Comparison of ENCODE assay signal across 8 cellular contexts in genomic region chrX:154002215-154002719, GRCh38. TPM values are rescaled to one million over a fixed set of nuclear protein-coding genes. Genes with fewer than 3 reads are reported as not detected.
DNase-seq lines count a peak whose midpoint lies in the region; ATAC-seq and TF ChIP-seq lines count a peak whose summit lies in the region.

No MANE protein-coding gene starts in this region.

- peaks cover 11% of the 10 kb centered on the region for H3K4me1 Mint-ChIP-seq in activated naive CD4-positive, alpha-beta T cell treated with anti-CD3 and anti-CD28 coated beads for 36 hours (ENCODE audit: low read depth)
- H3K4me1 Mint-ChIP-seq in T-helper 17 cell (peaks cover 12% of the 10 kb centered on the region), nephron (peaks cover 11% of the 10 kb centered on the region)

- H3K4me3 Mint-ChIP-seq in activated naive CD4-positive, alpha-beta T cell treated with anti-CD3 and anti-CD28 coated beads for 36 hours = peak overlapping the region; percentile 56
- H3K4me3 Mint-ChIP-seq in T-helper 17 cell (peak overlapping the region; percentile 85), nephron (no peak overlapping the region)

- DNase-seq in activated naive CD4-positive, alpha-beta T cell treated with anti-CD3 and anti-CD28 coated beads for 36 hours = peak; percentile 64
- no peak for DNase-seq in activated naive CD4-positive, alpha-beta T cell treated with anti-CD3 and anti-CD28 coated beads, Interleukin-2, amount 50 U/mL, for 16 hours
- DNase-seq in LHCN-M2 (ENCODE audit: low read depth) (peak; percentile 87), T-helper 17 cell (no peak), epithelial cell of proximal tubule (ENCODE audit: low read depth) (peak; percentile 36), cerebellar cortex (ENCODE audit: low spot score) (no peak), posterior vena cava (ENCODE audit: low spot score) (no peak)

- peaks cover 14% of the 10 kb centered on the region for H3K36me3 Mint-ChIP-seq in activated naive CD4-positive, alpha-beta T cell treated with anti-CD3 and anti-CD28 coated beads for 36 hours (ENCODE audit: low read depth)
- H3K36me3 Mint-ChIP-seq in T-helper 17 cell (ENCODE audit: low read depth) (no peaks in the 10 kb centered on the region), nephron (ENCODE audit: low read depth) (peaks cover 5% of the 10 kb centered on the region)

- no peaks in the 10 kb centered on the region for H3K9me3 ChIP-seq in T-helper 17 cell (ENCODE audit: control insufficient read depth, low read length, poor library complexity, severe bottlenecking)

- no peak for TF ChIP-seq CTCF in epithelial cell of proximal tubule (conservative IDR thresholded peaks at IDR 0.05; ENCODE audit: low read depth, low read length)
- no peak for TF ChIP-seq CTCF in nephron (IDR thresholded peaks at IDR 0.05; ENCODE audit: unreplicated experiment in 3 of 3)

- CTCF ChIA-PET in activated naive CD4-positive, alpha-beta T cell treated with anti-CD3 and anti-CD28 coated beads for 36 hours (lab: Charles Lee) = interaction anchor here (1.5 kb wide), 1 partner anchor 12 kb away, joined by 6 read pairs; no protein-coding TSS in a partner anchor

- ATAC-seq in T-helper 17 cell = peak; percentile 84

- no peaks in the 10 kb centered on the region for H3K9me3 Mint-ChIP-seq in activated naive CD4-positive, alpha-beta T cell treated with anti-CD3 and anti-CD28 coated beads for 36 hours
- peaks cover 14% of the 10 kb centered on the region for H3K9me3 Mint-ChIP-seq in nephron

- H3K4me3 ChIP-seq in epithelial cell of proximal tubule (ENCODE audit: low read depth, low read length) = no peak overlapping the region

- H3K27ac Mint-ChIP-seq in activated naive CD4-positive, alpha-beta T cell treated with anti-CD3 and anti-CD28 coated beads for 36 hours = peak overlapping the region; percentile 84
- peak overlapping the region; percentile 67 for H3K27ac Mint-ChIP-seq in T-helper 17 cell
- peak overlapping the region in 2 of 3 experiments; percentile 48 to 67 for H3K27ac Mint-ChIP-seq in nephron

- intact Hi-C loops in activated naive CD4-positive, alpha-beta T cell treated with anti-CD3 and anti-CD28 coated beads for 36 hours (cut with micrococcal nuclease) = no loop called here
- intact Hi-C loops in posterior vena cava (cut with DNase I) = no loop called here

- no peaks in the 10 kb centered on the region for H3K27me3 Mint-ChIP-seq in activated naive CD4-positive, alpha-beta T cell treated with anti-CD3 and anti-CD28 coated beads for 36 hours (ENCODE audit: low read depth)
- H3K27me3 Mint-ChIP-seq in T-helper 17 cell = no peaks in the 10 kb centered on the region
- H3K27me3 Mint-ChIP-seq in nephron (ENCODE audit: low read depth) = no peaks in the 10 kb centered on the region

RNA-seq across cellular contexts. Expression of gene IRAK1, which starts 17.4 kb away (rescaled TPM):
- total RNA-seq in activated naive CD4-positive, alpha-beta T cell treated with anti-CD3 and anti-CD28 coated beads for 36 hours = 10 to 100 TPM; 77.2 to 82.6 TPM
- total RNA-seq in LHCN-M2 (2014; rRNA removed) = 135 and 149 TPM in 2 replicates
- polyA plus RNA-seq in LHCN-M2 (2012) = 150 TPM
- 10 to 100 TPM; 75.3 to 92.5 TPM for total RNA-seq in T-helper 17 cell
- 131 and 219 TPM in 2 replicates for total RNA-seq in epithelial cell of proximal tubule
- 100 to 1,000 TPM in 1 of 2 donors, 10 to 100 TPM in 1; 88.2 to 114 TPM for total RNA-seq in posterior vena cava

RNA-seq across cellular contexts. Expression of gene TMEM187, which starts 29.7 kb away (rescaled TPM):
- 1 to 10 TPM; 6.2 to 6.7 TPM for total RNA-seq in activated naive CD4-positive, alpha-beta T cell treated with anti-CD3 and anti-CD28 coated beads for 36 hours
- total RNA-seq in LHCN-M2 (2014; rRNA removed) (8.9 and 9.0 TPM in 2 replicates), T-helper 17 cell (1 to 10 TPM; 2.4 to 3.0 TPM), epithelial cell of proximal tubule (2.3 and 4.3 TPM in 2 replicates), posterior vena cava (1 to 10 TPM; 6.9 to 9.3 TPM)
- 8.8 TPM for polyA plus RNA-seq in LHCN-M2 (2012)

RNA-seq across cellular contexts. Expression of gene HCFC1, which starts 30.6 kb away (rescaled TPM):
- total RNA-seq in activated naive CD4-positive, alpha-beta T cell treated with anti-CD3 and anti-CD28 coated beads for 36 hours = 10 to 100 TPM; 85.0 to 86.1 TPM
- total RNA-seq in LHCN-M2 (2014; rRNA removed) = 36.8 and 37.4 TPM in 2 replicates
- 20.8 TPM for polyA plus RNA-seq in LHCN-M2 (2012)
- total RNA-seq in T-helper 17 cell = 10 to 100 TPM; 65.7 to 65.8 TPM
- total RNA-seq in epithelial cell of proximal tubule = 59.7 and 61.9 TPM in 2 replicates
- total RNA-seq in posterior vena cava = 10 to 100 TPM; 36.9 to 44.6 TPM

RNA-seq across cellular contexts. Expression of gene RENBP, which starts 57.8 kb away (rescaled TPM):
- total RNA-seq in activated naive CD4-positive, alpha-beta T cell treated with anti-CD3 and anti-CD28 coated beads for 36 hours = 10 to 100 TPM; 11.3 to 13.1 TPM
- total RNA-seq in LHCN-M2 (2014; rRNA removed) (0.40 TPM in 1 of 2 replicates, not detected in the other), T-helper 17 cell (10 to 100 TPM in 1 of 2 donors, 1 to 10 TPM in 1; 8.8 to 11.5 TPM), epithelial cell of proximal tubule (0.92 and 1.5 TPM in 2 replicates), posterior vena cava (10 to 100 TPM; 11.4 to 17.6 TPM)
- polyA plus RNA-seq in LHCN-M2 (2012) = 1.3 TPM

Comparison
In these comparisons a context has a peak if more than half of its experiments do, and no peak if none do; other contexts are left out.
1. DNase-seq: peak in activated naive CD4-positive, alpha-beta T cell treated with anti-CD3 and anti-CD28 coated beads for 36 hours (single experiment), LHCN-M2 (single experiment) and epithelial cell of proximal tubule (single experiment); none in activated naive CD4-positive, alpha-beta T cell treated with anti-CD3 and anti-CD28 coated beads, Interleukin-2, amount 50 U/mL, for 16 hours (single experiment), T-helper 17 cell (0 of 3), cerebellar cortex (single experiment) and posterior vena cava (single experiment).
2. H3K4me3 Mint-ChIP-seq: peak in activated naive CD4-positive, alpha-beta T cell treated with anti-CD3 and anti-CD28 coated beads for 36 hours (single experiment) and T-helper 17 cell (single experiment); none in nephron (0 of 3).
3. Peak in every context shown above with its lines, with median percentiles within 50 percentile points of each other: H3K27ac Mint-ChIP-seq.